11 cellular contexts compared by ENCODE assay signal in genomic region chr6:112016335-112016734, GRCh38. TPM values are rescaled to one million over a fixed set of nuclear protein-coding genes. Genes with fewer than 3 reads are reported as not detected.
DNase-seq lines count a peak whose midpoint lies in the region; TF ChIP-seq lines count a peak whose summit lies in the region.
"Had no signal": no experiment of that assay in that cellular context is flagged by ENCODE, and none has a peak within 500 bp of the region (broad histone marks: within the 10 kb centered on the region; RNA-seq: fewer than 3 reads in every experiment).

No MANE protein-coding gene starts in this region.

- no peaks in the 10 kb centered on the region for H3K36me3 Mint-ChIP-seq in chondrocyte (ENCODE audit: low read depth)

- H3K9me3 ChIP-seq in Peyer's patch: no peaks in the 10 kb centered on the region

- H3K27ac ChIP-seq in Peyer's patch: no peak overlapping the region

- no peaks in the 10 kb centered on the region for H3K4me1 ChIP-seq in Peyer's patch

- H3K4me1 Mint-ChIP-seq in chondrocyte (ENCODE audit: low read depth): peaks cover 44% of the 10 kb centered on the region

- TF ChIP-seq CTCF in AG09309 (IDR thresholded peaks at IDR 0.05; ENCODE audit: control insufficient read depth, insufficient read depth, low read depth, low read length, missing control alignments) (no peak), Peyer's patch (IDR thresholded peaks at IDR 0.05) (no peak), chondrocyte (IDR thresholded peaks at IDR 0.05) (no peak)

- no peak overlapping the region for H3K4me3 Mint-ChIP-seq in chondrocyte (ENCODE audit: unreplicated experiment)

- no peaks in the 10 kb centered on the region for H3K27me3 ChIP-seq in Peyer's patch

- H3K36me3 ChIP-seq in Peyer's patch: no peaks in the 10 kb centered on the region

- H3K27me3 Mint-ChIP-seq in chondrocyte (ENCODE audit: low read depth): no peaks in the 10 kb centered on the region

- H3K4me3 ChIP-seq in AG09309 (ENCODE audit: control insufficient read depth, low read depth, low read length): no peak overlapping the region
- H3K4me3 ChIP-seq in Peyer's patch: no peak overlapping the region

- TF ChIP-seq POLR2A in Peyer's patch (IDR thresholded peaks at IDR 0.05) (no peak), erythroblast (IDR thresholded peaks at IDR 0.05; ENCODE audit: low read length) (no peak)

- H3K9me3 Mint-ChIP-seq in chondrocyte (ENCODE audit: low read depth): no peaks in the 10 kb centered on the region

- DNase-seq in AG09309 (ENCODE audit: low read depth) (peak; percentile 59), HPDE6-E6E7 (ENCODE audit: extremely low spot score) (peak; percentile 37), dermis blood vessel endothelial cell (peak; percentile 81), Peyer's patch (no peak), erythroblast (lab: John Stamatoyannopoulos, UW) (no peak), NCI-H510A treated with DMSO at 0.1 percent for 48 hours (lab: John Stamatoyannopoulos, UW) (no peak), chondrocyte (ENCODE audit: low spot score) (no peak)
- peak; percentile 54 to 66 for DNase-seq in stimulated activated CD4-positive, alpha-beta T cell treated with anti-CD3 and anti-CD28 coated beads, Interleukin-12 subunit alpha, Interleukin-12 subunit beta, amount 100 ng/mL, for 24 hours (ENCODE audit: low read depth in 2 of 2)
- DNase-seq: anterior cingulate cortex, NCI-H2227 treated with DMSO at 0.1 percent for 48 hours had no signal

- H3K27ac Mint-ChIP-seq in chondrocyte (ENCODE audit: unreplicated experiment): no peak overlapping the region

RNA-seq across cellular contexts. Expression of gene CCN6, which starts 37.6 kb away (rescaled TPM):
- total RNA-seq in dermis blood vessel endothelial cell (not detected in 2 replicates), Peyer's patch (not detected), chondrocyte (not detected in 3 replicates)
- total RNA-seq: frontal cortex had no signal

Comparison
In these comparisons a context has a peak if more than half of its experiments do, and no peak if none do; other contexts are left out.
1. DNase-seq: peak in AG09309 (single experiment), HPDE6-E6E7 (single experiment), dermis blood vessel endothelial cell (single experiment) and stimulated activated CD4-positive, alpha-beta T cell treated with anti-CD3 and anti-CD28 coated beads, Interleukin-12 subunit alpha, Interleukin-12 subunit beta, amount 100 ng/mL, for 24 hours (2 of 2); none in Peyer's patch (0 of 3), erythroblast (0 of 2), NCI-H510A treated with DMSO at 0.1 percent for 48 hours (single experiment) and chondrocyte (single experiment).